In genomic region chr1:38153426-38154088, GRCh38 we compare ENCODE assay signal across 18 cellular contexts.
DNase-seq lines count a peak whose midpoint lies in the region; TF ChIP-seq lines count a peak whose summit lies in the region.
"Had no signal": no experiment of that assay in that cellular context is flagged by ENCODE, and none has a peak within 500 bp of the region (broad histone marks: within the 10 kb centered on the region; RNA-seq: fewer than 3 reads in every experiment).

No MANE protein-coding gene starts in this region.

- H3K27me3 ChIP-seq in neural progenitor cell, result no peaks in the 10 kb centered on the region
- H3K27me3 ChIP-seq: right atrium auricular region had no signal

- H4K20me1 ChIP-seq in neural progenitor cell (ENCODE audit: low read depth), result no peaks in the 10 kb centered on the region

- peak overlapping the region; percentile 74 for H2AFZ ChIP-seq in neural progenitor cell (replicated peaks)

- no peak overlapping the region for H3K4me3 Mint-ChIP-seq in neural progenitor cell
- H3K4me3 Mint-ChIP-seq: activated naive CD4-positive, alpha-beta T cell treated with anti-CD3 and anti-CD28 coated beads, Interleukin-2, amount 10 ng/mL, durations not matched to agents 7 days and 5 days; T-helper 2 cell treated with Interferon-gamma antibody and Interleukin-4, amounts not matched to agents 5 μg/mL and 100 μg/mL, for 36 hours had no signal

- no peaks in the 10 kb centered on the region for H3K36me3 Mint-ChIP-seq in neural progenitor cell
- H3K36me3 Mint-ChIP-seq: activated naive CD4-positive, alpha-beta T cell treated with anti-CD3 and anti-CD28 coated beads, Interleukin-2, amount 10 ng/mL, durations not matched to agents 7 days and 5 days; CD14-positive monocyte had no signal

- H3K79me2 ChIP-seq in neural progenitor cell (ENCODE audit: low read depth), result no peaks in the 10 kb centered on the region

- no peak overlapping the region for H3K27ac ChIP-seq in neural progenitor cell
- H3K27ac ChIP-seq in substantia nigra (ENCODE audit: low read depth, low read length, poor library complexity, severe bottlenecking), result no peak overlapping the region
- H3K27ac ChIP-seq: 22Rv1, coronary artery, right atrium auricular region, thoracic aorta had no signal

- no peak for TF ChIP-seq CTCF in neural progenitor cell (IDR thresholded peaks at IDR 0.05)

- TF ChIP-seq POLR2A in Raji (IDR thresholded peaks at IDR 0.05; ENCODE audit: insufficient read depth, low read depth, low read length), result peak; percentile 75

- H3K9ac ChIP-seq in neural progenitor cell, result no peak overlapping the region

- peak overlapping the region; percentile 56 for H3K4me2 ChIP-seq in neural progenitor cell

- no peak overlapping the region for H3K27ac Mint-ChIP-seq in neural progenitor cell
- H3K27ac Mint-ChIP-seq: activated naive CD4-positive, alpha-beta T cell treated with anti-CD3 and anti-CD28 coated beads, Interleukin-2, amount 10 ng/mL, durations not matched to agents 7 days and 5 days; CD14-positive monocyte; T-helper 2 cell treated with Interferon-gamma antibody and Interleukin-4, amounts not matched to agents 5 μg/mL and 100 μg/mL, for 36 hours had no signal

- DNase-seq in NCI-H1092 treated with DMSO at 0.1 percent for 48 hours (lab: John Stamatoyannopoulos, UW), result peak; percentile 18
- no peak for DNase-seq in NCI-H1092 (lab: John Stamatoyannopoulos, UW)
- peak; percentile 68 for DNase-seq in NCI-H2029 (lab: John Stamatoyannopoulos, UW)
- peak; percentile 70 for DNase-seq in neural progenitor cell (ENCODE audit: low spot score)
- DNase-seq in NCI-H226, result no peak
- DNase-seq in substantia nigra (lab: John Stamatoyannopoulos, UW), result no peak
- DNase-seq in kidney tubule cell (ENCODE audit: low spot score), result no peak
- DNase-seq: activated CD4-positive, alpha-beta T cell treated with anti-CD3 and anti-CD28 coated beads for 48 hours; activated naive CD4-positive, alpha-beta T cell treated with anti-CD3 and anti-CD28 coated beads, Interleukin-2, amount 10 ng/mL, durations not matched to agents 7 days and 5 days; islet precursor cell had no signal

- peaks cover 3% of the 10 kb centered on the region for H3K27me3 Mint-ChIP-seq in neural progenitor cell (ENCODE audit: insufficient read depth, low read depth)

- peaks cover 30% of the 10 kb centered on the region for H3K4me1 ChIP-seq in neural progenitor cell
- H3K4me1 ChIP-seq: right atrium auricular region had no signal

- H3K4me1 Mint-ChIP-seq in neural progenitor cell, result peaks cover 14% of the 10 kb centered on the region
- H3K4me1 Mint-ChIP-seq: activated naive CD4-positive, alpha-beta T cell treated with anti-CD3 and anti-CD28 coated beads, Interleukin-2, amount 10 ng/mL, durations not matched to agents 7 days and 5 days; CD14-positive monocyte had no signal

- H3K36me3 ChIP-seq in neural progenitor cell, result no peaks in the 10 kb centered on the region
- H3K36me3 ChIP-seq: right atrium auricular region, thoracic aorta had no signal

- H3K9me3 Mint-ChIP-seq in neural progenitor cell, result peaks cover 12% of the 10 kb centered on the region
- H3K9me3 Mint-ChIP-seq: activated naive CD4-positive, alpha-beta T cell treated with anti-CD3 and anti-CD28 coated beads, Interleukin-2, amount 10 ng/mL, durations not matched to agents 7 days and 5 days; T-helper 2 cell treated with Interferon-gamma antibody and Interleukin-4, amounts not matched to agents 5 μg/mL and 100 μg/mL, for 36 hours had no signal

- H3K4me3 ChIP-seq in neural progenitor cell, result no peak overlapping the region
- H3K4me3 ChIP-seq: coronary artery, GM12878, right atrium auricular region, thoracic aorta had no signal

- peaks cover 6% of the 10 kb centered on the region for H3F3A ChIP-seq in neural progenitor cell (ENCODE audit: low read depth)

- H3K9me3 ChIP-seq in neural progenitor cell (ENCODE audit: low read depth), result no peaks in the 10 kb centered on the region
- H3K9me3 ChIP-seq: thoracic aorta had no signal

Comparison
In these comparisons a context has a peak if more than half of its experiments do, and no peak if none do; other contexts are left out.
1. DNase-seq: peak in NCI-H1092 treated with DMSO at 0.1 percent for 48 hours (single experiment), NCI-H2029 (single experiment) and neural progenitor cell (single experiment); none in NCI-H1092 (single experiment), NCI-H226 (single experiment), substantia nigra (0 of 49) and kidney tubule cell (single experiment).